10 cellular contexts compared by ENCODE assay signal in the genomic region with DNA sequence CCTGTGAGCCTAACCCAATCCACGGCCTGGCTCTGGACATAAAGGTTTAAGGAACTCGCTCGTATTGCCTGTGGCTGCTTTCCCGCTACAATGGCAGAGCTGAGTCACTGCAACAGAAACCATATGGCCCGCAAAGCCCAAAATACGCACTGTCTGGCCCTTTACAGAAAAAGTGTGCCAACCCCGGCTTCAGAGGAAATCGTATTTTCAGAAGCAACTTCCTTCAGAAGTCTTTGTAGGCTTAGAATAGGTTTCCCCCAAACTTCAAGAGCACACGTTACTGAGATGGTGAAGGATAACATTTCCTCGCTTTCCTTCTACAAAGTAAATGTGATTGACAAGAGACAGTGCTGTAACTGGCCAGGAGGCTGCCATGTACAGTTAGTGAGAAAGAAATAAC. TPM values are rescaled to one million over a fixed set of nuclear protein-coding genes. Genes with fewer than 3 reads are reported as not detected.
DNase-seq lines count a peak whose midpoint lies in the region; ATAC-seq and TF ChIP-seq lines count a peak whose summit lies in the region.
"Had no signal": no experiment of that assay in that cellular context is flagged by ENCODE, and none has a peak within 500 bp of the region (broad histone marks: within the 10 kb centered on the region; RNA-seq: fewer than 3 reads in every experiment).

No MANE protein-coding gene starts in this region.

- peak overlapping the region; percentile 21 for H3K4me3 ChIP-seq in CD4-positive, CD25-positive, alpha-beta regulatory T cell (ENCODE audit: low read depth, low read length)
- H3K4me3 ChIP-seq in uterus = no peak overlapping the region
- H3K4me3 ChIP-seq in prostate gland = no peak overlapping the region

- no peaks in the 10 kb centered on the region for H3K9me3 ChIP-seq in CD4-positive, CD25-positive, alpha-beta regulatory T cell (ENCODE audit: control insufficient read depth in 2 of 2, low read length in 2 of 2)
- H3K9me3 ChIP-seq in uterus = no peaks in the 10 kb centered on the region
- no peaks in the 10 kb centered on the region for H3K9me3 ChIP-seq in prostate gland

- peak in 2 of 3 donors; percentile 18 to 74 for DNase-seq in CD4-positive, CD25-positive, alpha-beta regulatory T cell
- DNase-seq in NOMO-1 treated with DMSO at 0.1 percent for 48 hours (lab: John Stamatoyannopoulos, UW; ENCODE audit: unreplicated experiment) = peak; percentile 80
- peak; percentile 15 for DNase-seq in activated T-helper 1 cell treated with Interleukin-2 at 50 U/mL for 16 hours (ENCODE audit: low read depth)
- DNase-seq in occipital lobe (lab: John Stamatoyannopoulos, UW) = peak; percentile 36
- no peak for DNase-seq in OCI-M1 (lab: John Stamatoyannopoulos, UW)
- no peak for DNase-seq in uterus
- DNase-seq in prostate gland (ENCODE audit: low spot score) = no peak
- DNase-seq: Calu3 had no signal

- WGBS in prostate gland = 85% methylated on average over 10 of the region's 10 CpGs

- H3K36me3 ChIP-seq in CD4-positive, CD25-positive, alpha-beta regulatory T cell (ENCODE audit: control insufficient read depth, insufficient read depth, low read length) = no peaks in the 10 kb centered on the region
- H3K36me3 ChIP-seq in uterus = no peaks in the 10 kb centered on the region
- H3K36me3 ChIP-seq in prostate gland = no peaks in the 10 kb centered on the region

- H3K36me3 Mint-ChIP-seq in CD4-positive, CD25-positive, alpha-beta regulatory T cell = no peaks in the 10 kb centered on the region

- peaks cover 12% of the 10 kb centered on the region for H3K4me1 ChIP-seq in CD4-positive, CD25-positive, alpha-beta regulatory T cell (ENCODE audit: control insufficient read depth, insufficient read depth, low read length, poor library complexity, severe bottlenecking)
- H3K4me1 ChIP-seq in uterus = no peaks in the 10 kb centered on the region
- H3K4me1 ChIP-seq in prostate gland (replicated peaks) = no peaks in the 10 kb centered on the region

- no peak for TF ChIP-seq CTCF in uterus (IDR thresholded peaks at IDR 0.05)
- TF ChIP-seq CTCF in prostate gland (IDR thresholded peaks at IDR 0.05) = no peak

- peak overlapping the region in 2 of 4 donors; percentile 1 to 9 for H3K4me3 Mint-ChIP-seq in CD4-positive, CD25-positive, alpha-beta regulatory T cell

- H3K4me1 Mint-ChIP-seq in CD4-positive, CD25-positive, alpha-beta regulatory T cell = peaks cover 0 to 10% (median 8%) of the 10 kb centered on the region in 4 donors

- H3K27ac Mint-ChIP-seq in CD4-positive, CD25-positive, alpha-beta regulatory T cell = peak overlapping the region in 2 of 3 donors; percentile 34 to 79

- intact Hi-C loops in uterus (cut with DNase I; ENCODE audit: low total_unique reads) = no loop called here
- intact Hi-C loops in prostate gland (cut with DNase I) = no loop called here

- TF ChIP-seq POLR2A in uterus (IDR thresholded peaks at IDR 0.05) (no peak), prostate gland (IDR thresholded peaks at IDR 0.05) (no peak)

- no peaks in the 10 kb centered on the region for H3K9me3 Mint-ChIP-seq in CD4-positive, CD25-positive, alpha-beta regulatory T cell

- peak; percentile 59 to 70 for ATAC-seq in CD4-positive, CD25-positive, alpha-beta regulatory T cell (ENCODE audit: low read depth in 2 of 2)
- ATAC-seq in HG02970 (IDR thresholded peaks at IDR 0.05; ENCODE audit: low FRiP score, unreplicated experiment) = no peak

- no peaks in the 10 kb centered on the region for H3K27me3 ChIP-seq in CD4-positive, CD25-positive, alpha-beta regulatory T cell (ENCODE audit: control insufficient read depth, insufficient read depth, low read length)
- H3K27me3 ChIP-seq in uterus (no peaks in the 10 kb centered on the region), prostate gland (replicated peaks; ENCODE audit: insufficient read depth) (no peaks in the 10 kb centered on the region)

- H3K27me3 Mint-ChIP-seq in CD4-positive, CD25-positive, alpha-beta regulatory T cell = no peaks in the 10 kb centered on the region

- H3K27ac ChIP-seq in CD4-positive, CD25-positive, alpha-beta regulatory T cell (ENCODE audit: insufficient read depth, low read length, poor library complexity, severe bottlenecking) = no peak overlapping the region
- H3K27ac ChIP-seq in uterus (no peak overlapping the region), prostate gland (no peak overlapping the region)
- H3K27ac ChIP-seq: KMS-11 had no signal

RNA-seq across cellular contexts. Expression of a gene that starts 34.8 kb away (rescaled TPM):
- 9.4 TPM for total RNA-seq in CD4-positive, CD25-positive, alpha-beta regulatory T cell
- 10 to 100 TPM in 1 of 4 donors, 1 to 10 TPM in 3; 4.4 to 11.7 (median 6.7) TPM for polyA plus RNA-seq in CD4-positive, CD25-positive, alpha-beta regulatory T cell
- total RNA-seq in occipital lobe (4.1 TPM), uterus (10 to 100 TPM in 1 of 4 donors, 1 to 10 TPM in 2, under 1 TPM in 1; 0.77 to 29.4 (median 8.0) TPM), prostate gland (10 to 100 TPM; 11.8 to 32.4 TPM)

RNA-seq across cellular contexts. Expression of a gene that starts 56.2 kb away (rescaled TPM):
- 61.0 TPM for total RNA-seq in CD4-positive, CD25-positive, alpha-beta regulatory T cell
- 10 to 100 TPM; 49.4 to 53.0 (median 51.0) TPM for polyA plus RNA-seq in CD4-positive, CD25-positive, alpha-beta regulatory T cell
- total RNA-seq in occipital lobe = 131 TPM
- 100 to 1,000 TPM in 2 of 4 donors, 10 to 100 TPM in 2; 66.2 to 152 (median 90.0) TPM for total RNA-seq in uterus
- total RNA-seq in prostate gland = 100 to 1,000 TPM; 179 to 412 TPM

Comparison
In these comparisons a context has a peak if more than half of its experiments do, and no peak if none do; other contexts are left out.
1. DNase-seq: peak in CD4-positive, CD25-positive, alpha-beta regulatory T cell (2 of 3), NOMO-1 treated with DMSO at 0.1 percent for 48 hours (single experiment), activated T-helper 1 cell treated with Interleukin-2 at 50 U/mL for 16 hours (single experiment) and occipital lobe (single experiment); none in OCI-M1 (single experiment), uterus (0 of 2) and prostate gland (single experiment).